In genomic region chr2:224449212-224450147, GRCh38 we compare ENCODE assay signal across 8 cellular contexts. TPM values are rescaled to one million over a fixed set of nuclear protein-coding genes. Genes with fewer than 3 reads are reported as not detected.
DNase-seq lines count a peak whose midpoint lies in the region; ATAC-seq, FAIRE-seq and TF ChIP-seq lines count a peak whose summit lies in the region.

No MANE protein-coding gene starts in this region.

- H3K4me3 ChIP-seq in AG04450 (ENCODE audit: low read depth, low read length) (no peak overlapping the region), PC-3 (ENCODE audit: low read length) (no peak overlapping the region), esophagus squamous epithelium (no peak overlapping the region), small intestine (ENCODE audit: low read depth in 1 of 2, low read length in 2 of 2) (no peak overlapping the region)

- no TSS peak for BruUV-seq in PC-3 (replicated peaks; lab: Mats Ljungman, UMichigan)

- TF ChIP-seq POLR2A in esophagus squamous epithelium (IDR thresholded peaks at IDR 0.05) = no peak

- H3K79me2 ChIP-seq in PC-3 (ENCODE audit: low read length) = no peaks in the 10 kb centered on the region

- POLR2A ChIA-PET in AG04450 (lab: Yijun Ruan, JAX) = no interaction called here
- POLR2A ChIA-PET in PC-3 (lab: Charles Lee; ENCODE audit: unreplicated experiment) = no interaction called here

- TF ChIP-seq CTCF in AG04450 (IDR thresholded peaks at IDR 0.05; ENCODE audit: low read depth, low read length) (peak; percentile 69), PC-3 (conservative IDR thresholded peaks at IDR 0.05; ENCODE audit: low read depth, low read length) (peak; percentile 82), esophagus squamous epithelium (IDR thresholded peaks at IDR 0.05) (peak; percentile 12 to 73 (median 52))

- no peak overlapping the region for H3K9ac ChIP-seq in PC-3 (ENCODE audit: low read length)

- no peaks in the 10 kb centered on the region for H3K9me2 ChIP-seq in PC-3 (replicated peaks; ENCODE audit: low read length)

- ATAC-seq in GM18502 (IDR thresholded peaks at IDR 0.05; ENCODE audit: poor library complexity, unreplicated experiment) (peak; percentile 60), PC-3 (peak; percentile 55), HG02588 (IDR thresholded peaks at IDR 0.05; ENCODE audit: unreplicated experiment) (no peak)

- intact Hi-C loops in PC-3 (cut with micrococcal nuclease) = loop anchor here (2.0 to 5.0 kb wide), 3 partner anchors 93 to 477 kb away; no protein-coding TSS in a partner anchor
- intact Hi-C loops in esophagus squamous epithelium (cut with DNase I) = loop anchor here (10.0 kb wide), 1 partner anchor 195 kb away; no protein-coding TSS in a partner anchor

- DNase-seq in AG04450 (ENCODE audit: low read depth, low spot score) (no peak), PC-3 (peak; percentile 48), esophagus squamous epithelium (lab: John Stamatoyannopoulos, UW) (no peak), small intestine (peak; percentile 6), NCI-H1417 treated with DMSO at 0.1 percent for 48 hours (lab: John Stamatoyannopoulos, UW) (no peak), LoVo (ENCODE audit: low spot score) (no peak)

- CTCF ChIA-PET in AG04450 (lab: Charles Lee) (interaction anchor here (0.6 to 2.2 kb wide), 20 partner anchors 9 to 479 kb away, joined by 3 to 18 read pairs (median 4); no protein-coding TSS in a partner anchor), PC-3 (lab: Charles Lee) (interaction anchor here (0.6 to 0.7 kb wide), 3 partner anchors 81 to 162 kb away, joined by 3 to 7 read pairs (median 3); no protein-coding TSS in a partner anchor)

- H4K20me1 ChIP-seq in PC-3 (ENCODE audit: low read length) = no peaks in the 10 kb centered on the region

- no peak overlapping the region; the same call in 1 of the 2 replicates for H2AFZ ChIP-seq in PC-3 (ENCODE audit: low read length)

- H3K36me3 ChIP-seq in PC-3 (ENCODE audit: low read depth, low read length) = no peaks in the 10 kb centered on the region
- H3K36me3 ChIP-seq in esophagus squamous epithelium = no peaks in the 10 kb centered on the region
- H3K36me3 ChIP-seq in small intestine (ENCODE audit: control insufficient read depth in 2 of 2, insufficient read depth in 2 of 2, low read length in 2 of 2) = no peaks in the 10 kb centered on the region

- no peak for FAIRE-seq in small intestine (lab: Jason Lieb, UNC)

- no peak overlapping the region for H3K4me2 ChIP-seq in PC-3 (ENCODE audit: low read length)

- H3K4me1 ChIP-seq in PC-3 (ENCODE audit: insufficient read depth, low read length) (peaks cover 4% of the 10 kb centered on the region; the same call in 1 of the 2 replicates), esophagus squamous epithelium (peaks cover 0 to 6% (median 0%) of the 10 kb centered on the region in 3 donors), small intestine (ENCODE audit: control insufficient read depth in 2 of 2, insufficient read depth in 1 of 2, low read depth in 1 of 2, low read length in 1 of 2) (no peaks in the 10 kb centered on the region)

- 35 to 38% methylated on average over 4 of the region's 4 CpGs for WGBS in esophagus squamous epithelium, 2 donors
- WGBS in small intestine, 3 donors = 37 to 48% (median 37%) methylated on average over 4 of the region's 4 CpGs

- H3K27me3 ChIP-seq in AG04450 (ENCODE audit: control insufficient read depth, insufficient read depth, low read length) = no peaks in the 10 kb centered on the region
- H3K27me3 ChIP-seq in PC-3 (ENCODE audit: low read length) = no peaks in the 10 kb centered on the region
- no peaks in the 10 kb centered on the region for H3K27me3 ChIP-seq in esophagus squamous epithelium
- no peaks in the 10 kb centered on the region for H3K27me3 ChIP-seq in small intestine (ENCODE audit: control insufficient read depth in 2 of 2, insufficient read depth in 2 of 2, low read length in 2 of 2)

- H3K27ac ChIP-seq in AG04450 (ENCODE audit: low read depth, low read length) (no peak overlapping the region), PC-3 (ENCODE audit: low read length) (no peak overlapping the region), esophagus squamous epithelium (no peak overlapping the region), small intestine (ENCODE audit: low read depth in 1 of 2, low read length in 1 of 2) (no peak overlapping the region)

- H3F3A ChIP-seq in PC-3 (ENCODE audit: low read length, unreplicated experiment) = no peaks in the 10 kb centered on the region

- H3K9me3 ChIP-seq in AG04450 (ENCODE audit: control insufficient read depth, insufficient read depth, low read length) (no peaks in the 10 kb centered on the region), PC-3 (ENCODE audit: low read length) (no peaks in the 10 kb centered on the region), esophagus squamous epithelium (no peaks in the 10 kb centered on the region), small intestine (ENCODE audit: control insufficient read depth, low read depth) (no peaks in the 10 kb centered on the region)

RNA-seq across cellular contexts. Expression of gene FAM124B, which starts 47.6 kb away (rescaled TPM):
- not detected in 2 replicates for polyA plus RNA-seq in AG04450 (2011; rRNA removed)
- polyA minus RNA-seq in AG04450 (2011; rRNA and poly(A)+ RNA removed) = not detected in 2 replicates
- total RNA-seq in PC-3 (2014; rRNA removed) = not detected in 2 replicates
- total RNA-seq in esophagus squamous epithelium = 1 to 10 TPM in 2 of 4 donors, under 1 TPM in 2; 0.38 to 2.7 (median 1.2) TPM
- polyA plus RNA-seq in small intestine = 1 to 10 TPM in 1 of 3 donors, under 1 TPM in 1, not detected in 1; 0.81 to 2.0 TPM

Comparison
In these comparisons a context has a peak if more than half of its experiments do, and no peak if none do; other contexts are left out.
1. DNase-seq: peak in PC-3 (single experiment) and small intestine (single experiment); none in AG04450 (single experiment), esophagus squamous epithelium (single experiment), NCI-H1417 treated with DMSO at 0.1 percent for 48 hours (single experiment) and LoVo (single experiment).
2. Peak in every context shown above with its lines, with median percentiles within 50 percentile points of each other: CTCF ChIP-seq.